ENCODE assay signal across 15 cellular contexts in genomic region chr18:23721711-23722479, GRCh38. TPM values are rescaled to one million over a fixed set of nuclear protein-coding genes. Genes with fewer than 3 reads are reported as not detected.
A peak's percentile ranks its signal among the peaks of the same experiment; 100 is the strongest.
DNase-seq lines count a peak whose midpoint lies in the region; ATAC-seq and TF ChIP-seq lines count a peak whose summit lies in the region.
"Had no signal": no experiment of that assay in that cellular context is flagged by ENCODE, and none has a peak within 500 bp of the region (broad histone marks: within the 10 kb centered on the region; RNA-seq: fewer than 3 reads in every experiment).

No MANE protein-coding gene starts in this region.

- ATAC-seq in GM23338: no peak
- no peak for ATAC-seq in HG03439 (IDR thresholded peaks at IDR 0.05; ENCODE audit: unreplicated experiment)
- ATAC-seq: activated T-helper 17 cell treated with anti-CD3 and anti-CD28 coated beads, Interleukin-2, amount 50 U/mL, for 72 hours had no signal

- H3K27ac ChIP-seq in GM23338 (ENCODE audit: low read depth): no peak overlapping the region
- H3K27ac ChIP-seq in right atrium auricular region: no peak overlapping the region
- H3K27ac ChIP-seq: pancreas had no signal

- no peak overlapping the region for H3K4me3 Mint-ChIP-seq in GM23338
- H3K4me3 Mint-ChIP-seq: activated CD4-positive, alpha-beta memory T cell treated with anti-CD3 and anti-CD28 coated beads, Interleukin-2, amount 10 ng/mL, durations not matched to agents 7 days and 5 days; activated T-helper 17 cell treated with anti-CD3 and anti-CD28 coated beads, Interleukin-2, amount 50 U/mL, for 72 hours had no signal

- H3K27ac Mint-ChIP-seq in GM23338: no peak overlapping the region
- H3K27ac Mint-ChIP-seq: activated CD4-positive, alpha-beta memory T cell treated with anti-CD3 and anti-CD28 coated beads, Interleukin-2, amount 10 ng/mL, durations not matched to agents 7 days and 5 days; activated T-helper 17 cell treated with anti-CD3 and anti-CD28 coated beads, Interleukin-2, amount 50 U/mL, for 72 hours had no signal

- H3K9me2 ChIP-seq in GM23338 (ENCODE audit: insufficient read depth): peaks cover 3% of the 10 kb centered on the region; the same call in 1 of the 2 replicates

- TF ChIP-seq CTCF in AG10803 (conservative IDR thresholded peaks at IDR 0.05; ENCODE audit: low read length) (no peak), GM23338 (conservative IDR thresholded peaks at IDR 0.05; ENCODE audit: low read depth in 2 of 2) (no peak), right atrium auricular region (IDR thresholded peaks at IDR 0.05) (no peak)

- H3K79me2 ChIP-seq in GM23338 (replicated peaks; ENCODE audit: insufficient read depth): no peaks in the 10 kb centered on the region

- H3K36me3 ChIP-seq in adipocyte (ENCODE audit: control insufficient read depth, insufficient read depth, low read length, severe bottlenecking) (no peaks in the 10 kb centered on the region), GM23338 (ENCODE audit: insufficient read depth) (no peaks in the 10 kb centered on the region), right atrium auricular region (no peaks in the 10 kb centered on the region)
- H3K36me3 ChIP-seq: pancreas had no signal

- H3K4me1 ChIP-seq in adipocyte (ENCODE audit: control insufficient read depth, insufficient read depth, low read length) (peaks cover 54% of the 10 kb centered on the region), GM23338 (ENCODE audit: insufficient read depth) (no peaks in the 10 kb centered on the region), right atrium auricular region (peaks cover 0 to 5% of the 10 kb centered on the region in 2 donors)

- H3K4me2 ChIP-seq in GM23338: no peak overlapping the region

- H3K9me3 ChIP-seq in adipocyte (ENCODE audit: control insufficient read depth, low read length) (no peaks in the 10 kb centered on the region), right atrium auricular region (no peaks in the 10 kb centered on the region)
- H3K9me3 ChIP-seq: pancreas had no signal

- H3K9ac ChIP-seq in adipocyte (ENCODE audit: low read length): peak overlapping the region; percentile 28

- H3K36me3 Mint-ChIP-seq in GM23338 (ENCODE audit: low read depth): no peaks in the 10 kb centered on the region

- peak; percentile 7 for DNase-seq in AG10803 (ENCODE audit: low read depth)
- peak; percentile 11 for DNase-seq in HT-29 (ENCODE audit: low spot score)
- peak; percentile 43 for DNase-seq in adipocyte (ENCODE audit: low read depth)
- peak; percentile 18 for DNase-seq in left kidney (ENCODE audit: low read depth, low spot score)
- DNase-seq in GM23338 (ENCODE audit: low spot score): no peak
- no peak for DNase-seq in stimulated activated CD4-positive, alpha-beta T cell treated with anti-CD3 and anti-CD28 coated beads, Interleukin-4, amount 100 ng/mL, for 24 hours
- DNase-seq in right atrium auricular region (ENCODE audit: low spot score): no peak
- DNase-seq: activated CD4-positive, alpha-beta memory T cell treated with anti-CD3 and anti-CD28 coated beads, Interleukin-2, amount 10 ng/mL, durations not matched to agents 7 days and 5 days; anterior cingulate cortex; islet precursor cell; NCI-H1048; pancreas; SIG-M5 had no signal

- H3K4me3 ChIP-seq in AG10803 (ENCODE audit: low read length) (no peak overlapping the region), adipocyte (ENCODE audit: low read length) (no peak overlapping the region), GM23338 (no peak overlapping the region), right atrium auricular region (no peak overlapping the region)
- H3K4me3 ChIP-seq: pancreas had no signal

- peaks cover 2% of the 10 kb centered on the region; the same call in 2 of the 3 replicates for H3K4me1 Mint-ChIP-seq in GM23338
- H3K4me1 Mint-ChIP-seq: activated CD4-positive, alpha-beta memory T cell treated with anti-CD3 and anti-CD28 coated beads, Interleukin-2, amount 10 ng/mL, durations not matched to agents 7 days and 5 days; activated T-helper 17 cell treated with anti-CD3 and anti-CD28 coated beads, Interleukin-2, amount 50 U/mL, for 72 hours had no signal

- H3F3A ChIP-seq in GM23338 (replicated peaks; ENCODE audit: low read depth): no peaks in the 10 kb centered on the region

- H3K27me3 ChIP-seq in adipocyte (replicated peaks; ENCODE audit: control insufficient read depth, insufficient read depth, low read length) (no peaks in the 10 kb centered on the region), GM23338 (ENCODE audit: insufficient read depth) (no peaks in the 10 kb centered on the region), right atrium auricular region (no peaks in the 10 kb centered on the region)
- H3K27me3 ChIP-seq: pancreas had no signal

- no peaks in the 10 kb centered on the region for H3K27me3 Mint-ChIP-seq in GM23338 (ENCODE audit: insufficient read depth, low read depth, poor library complexity)

- no peaks in the 10 kb centered on the region for H4K20me1 ChIP-seq in GM23338 (replicated peaks; ENCODE audit: insufficient read depth)

- no peaks in the 10 kb centered on the region for H3K9me3 Mint-ChIP-seq in GM23338
- H3K9me3 Mint-ChIP-seq: activated CD4-positive, alpha-beta memory T cell treated with anti-CD3 and anti-CD28 coated beads, Interleukin-2, amount 10 ng/mL, durations not matched to agents 7 days and 5 days; activated T-helper 17 cell treated with anti-CD3 and anti-CD28 coated beads, Interleukin-2, amount 50 U/mL, for 72 hours had no signal

- no peak overlapping the region for H2AFZ ChIP-seq in GM23338

TF ChIP-seq in GM23338, 12 proteins besides CTCF, POLR2A, EP300 and RAD21 (continues in another document):
- TF ChIP-seq EZH2phosphoT487 (IDR thresholded peaks at IDR 0.05; ENCODE audit: unreplicated experiment): no peak
- TF ChIP-seq ZNF331 (CRISPR knock-in tag; IDR thresholded peaks at IDR 0.05; ENCODE audit: low read depth): no peak
- TF ChIP-seq, protein P1, sequence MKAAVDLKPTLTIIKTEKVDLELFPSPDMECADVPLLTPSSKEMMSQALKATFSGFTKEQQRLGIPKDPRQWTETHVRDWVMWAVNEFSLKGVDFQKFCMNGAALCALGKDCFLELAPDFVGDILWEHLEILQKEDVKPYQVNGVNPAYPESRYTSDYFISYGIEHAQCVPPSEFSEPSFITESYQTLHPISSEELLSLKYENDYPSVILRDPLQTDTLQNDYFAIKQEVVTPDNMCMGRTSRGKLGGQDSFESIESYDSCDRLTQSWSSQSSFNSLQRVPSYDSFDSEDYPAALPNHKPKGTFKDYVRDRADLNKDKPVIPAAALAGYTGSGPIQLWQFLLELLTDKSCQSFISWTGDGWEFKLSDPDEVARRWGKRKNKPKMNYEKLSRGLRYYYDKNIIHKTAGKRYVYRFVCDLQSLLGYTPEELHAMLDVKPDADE (IDR thresholded peaks at IDR 0.05): no peak
- TF ChIP-seq REST (IDR thresholded peaks at IDR 0.05; ENCODE audit: unreplicated experiment): no peak

RNA-seq across cellular contexts. Expression of gene LAMA3, which starts 32.6 kb away (rescaled TPM):
- 8.6 and 9.5 TPM in 2 replicates for total RNA-seq in HT-29 (2014; rRNA removed; shearing (Covaris generic))
- 2.6 and 4.9 TPM in 2 replicates for total RNA-seq in GM23338 (2014; rRNA removed; shearing (Covaris generic))
- 3.3 and 3.9 TPM in 2 replicates for polyA plus RNA-seq in GM23338 (2016; fragmentation: Nextera tagmentation; extraction: Ambion mirVana)
- total RNA-seq in right atrium auricular region: 1 to 10 TPM; 5.0 to 6.4 TPM

RNA-seq across cellular contexts. Expression of gene ANKRD29, which starts 59.2 kb away (rescaled TPM):
- 3.1 and 7.4 TPM in 2 replicates for total RNA-seq in HT-29 (2014; rRNA removed; shearing (Covaris generic))
- 6.6 and 16.9 TPM in 2 replicates for total RNA-seq in GM23338 (2014; rRNA removed; shearing (Covaris generic))
- 36.6 and 38.2 TPM in 2 replicates for polyA plus RNA-seq in GM23338 (2016; fragmentation: Nextera tagmentation; extraction: Ambion mirVana)
- 1 to 10 TPM; 2.2 to 3.5 TPM for total RNA-seq in right atrium auricular region
- total RNA-seq: activated CD4-positive, alpha-beta memory T cell treated with anti-CD3 and anti-CD28 coated beads, Interleukin-2, amount 10 ng/mL, durations not matched to agents 7 days and 5 days; activated T-helper 17 cell treated with anti-CD3 and anti-CD28 coated beads, Interleukin-2, amount 50 U/mL, for 72 hours had no signal

Comparison
In these comparisons a context has a peak if more than half of its experiments do, and no peak if none do; other contexts are left out.
1. DNase-seq: peak in AG10803 (single experiment), HT-29 (single experiment), adipocyte (single experiment) and left kidney (single experiment); none in GM23338 (single experiment), stimulated activated CD4-positive, alpha-beta T cell treated with anti-CD3 and anti-CD28 coated beads, Interleukin-4, amount 100 ng/mL, for 24 hours (single experiment) and right atrium auricular region (single experiment).